In genomic region chr7:18538554-18539250, GRCh38 we compare ENCODE assay signal across 11 cellular contexts. TPM values are rescaled to one million over a fixed set of nuclear protein-coding genes. Genes with fewer than 3 reads are reported as not detected.
DNase-seq lines count a peak whose midpoint lies in the region; ATAC-seq and FAIRE-seq lines count a peak whose summit lies in the region.
"Had no signal": no experiment of that assay in that cellular context is flagged by ENCODE, and none has a peak within 500 bp of the region (broad histone marks: within the 10 kb centered on the region; RNA-seq: fewer than 3 reads in every experiment).

No MANE protein-coding gene starts in this region.

- DNase-seq in mesendoderm (peak; percentile 62), HT-29 (ENCODE audit: low spot score) (no peak), urothelium cell line (ENCODE audit: low spot score) (no peak), NCI-H2029 treated with DMSO at 0.1 percent for 48 hours (lab: John Stamatoyannopoulos, UW) (no peak)
- DNase-seq: central memory CD4-positive, alpha-beta T cell; left ventricle myocardium superior; NCI-H1436 treated with DMSO at 0.1 percent for 48 hours had no signal

- no peak overlapping the region for H3K27ac ChIP-seq in mesendoderm (ENCODE audit: low read depth, low read length)

- no peak overlapping the region for H3K4me2 ChIP-seq in mesendoderm (ENCODE audit: low read length)

- no peak overlapping the region for H3K18ac ChIP-seq in mesendoderm (ENCODE audit: low read length)

- H2BK120ac ChIP-seq in mesendoderm (ENCODE audit: low read depth, low read length), result no peak overlapping the region

- H3K36me3 ChIP-seq in mesendoderm (ENCODE audit: control insufficient read depth, insufficient read depth, low read length), result no peaks in the 10 kb centered on the region

- no peaks in the 10 kb centered on the region for H3K27me3 ChIP-seq in mesendoderm (ENCODE audit: insufficient read depth, low read length, poor library complexity)

- H3K56ac ChIP-seq in mesendoderm (ENCODE audit: low read length), result no peak overlapping the region

- no peak for FAIRE-seq in urothelium cell line (lab: Jason Lieb, UNC)

- no peaks in the 10 kb centered on the region for H3K79me1 ChIP-seq in mesendoderm (ENCODE audit: low read length)

- no peak overlapping the region for H2BK5ac ChIP-seq in mesendoderm (ENCODE audit: low read length)

- H3K4me3 ChIP-seq in mesendoderm (ENCODE audit: low read length), result no peak overlapping the region

- H3K4ac ChIP-seq in mesendoderm (ENCODE audit: low read depth, low read length), result no peak overlapping the region

- no peaks in the 10 kb centered on the region for H3K4me1 ChIP-seq in mesendoderm (ENCODE audit: control insufficient read depth, low read depth, low read length)

- no peak overlapping the region for H2AK5ac ChIP-seq in mesendoderm (ENCODE audit: low read length)

- no peak overlapping the region for H2BK15ac ChIP-seq in mesendoderm (replicated peaks; ENCODE audit: low read depth)

- no peak overlapping the region for H3K9ac ChIP-seq in mesendoderm (ENCODE audit: low read length)

- ATAC-seq in GM18909 (IDR thresholded peaks at IDR 0.05; ENCODE audit: poor library complexity, unreplicated experiment), result peak; percentile 79
- ATAC-seq in GM21529 (IDR thresholded peaks at IDR 0.05; ENCODE audit: unreplicated experiment), result peak; percentile 71
- ATAC-seq in HG03159 (IDR thresholded peaks at IDR 0.05; ENCODE audit: unreplicated experiment), result peak; percentile 78
- ATAC-seq: HCT116, left ventricle myocardium superior had no signal

- H4K5ac ChIP-seq in mesendoderm (ENCODE audit: low read length), result no peak overlapping the region

- no peak overlapping the region for H3K23ac ChIP-seq in mesendoderm (ENCODE audit: low read length)

- no peak overlapping the region for H4K8ac ChIP-seq in mesendoderm (ENCODE audit: low read depth, low read length)

- no peaks in the 10 kb centered on the region for H3K79me2 ChIP-seq in mesendoderm (ENCODE audit: control insufficient read depth, insufficient read depth, low read length)

RNA-seq across cellular contexts. Expression of gene HDAC9, which starts 43.2 kb away (rescaled TPM):
- polyA plus RNA-seq in mesendoderm (2013, experiment 1 of 2), result 2.6 TPM
- polyA plus RNA-seq in mesendoderm (2013, experiment 2 of 2), result 2.6 TPM
- total RNA-seq in HT-29 (2014; rRNA removed; shearing (Covaris generic)), result 0.73 and 3.0 TPM in 2 replicates
